ENCODE assay signal across 10 cellular contexts in genomic region chr18:79353238-79353637, GRCh38.
DNase-seq lines count a peak whose midpoint lies in the region; ATAC-seq, FAIRE-seq and TF ChIP-seq lines count a peak whose summit lies in the region.
"Had no signal": no experiment of that assay in that cellular context is flagged by ENCODE, and none has a peak within 500 bp of the region (broad histone marks: within the 10 kb centered on the region; RNA-seq: fewer than 3 reads in every experiment).

No MANE protein-coding gene starts in this region.

- FAIRE-seq in RCC 7860 (lab: Jason Lieb, UNC) = no peak
- FAIRE-seq: A204.1 had no signal

- H3K4me1 ChIP-seq in RWPE2 (ENCODE audit: insufficient read depth, poor library complexity, severe bottlenecking) = no peaks in the 10 kb centered on the region

- ATAC-seq in RWPE2 (ENCODE audit: low read depth) = 0 out of 3 replicates have a peak, but pooled peaks have one; percentile 35

- peak; percentile 35 for DNase-seq in DMS53 (lab: John Stamatoyannopoulos, UW)
- DNase-seq in DMS53 treated with DMSO at 0.1 percent for 48 hours (lab: John Stamatoyannopoulos, UW; ENCODE audit: unreplicated experiment) = no peak
- DNase-seq in RWPE2 (ENCODE audit: low spot score) = no peak
- DNase-seq in globus pallidus (ENCODE audit: low spot score) = peak; percentile 55
- DNase-seq in retina = peak; percentile 26
- no peak for DNase-seq in RCC 7860 (ENCODE audit: low spot score)
- DNase-seq in SIG-M5 treated with dmso at 0.1 percent for 504 hours (lab: John Stamatoyannopoulos, UW; ENCODE audit: unreplicated experiment) = no peak
- no peak for DNase-seq in SKM-1 treated with dmso at 0.1 percent for 144 hours (lab: John Stamatoyannopoulos, UW; ENCODE audit: unreplicated experiment)
- DNase-seq: NCI-H2171 treated with DMSO at 0.1 percent for 48 hours had no signal

- TF ChIP-seq CTCF in RWPE2 (IDR thresholded peaks at IDR 0.05; ENCODE audit: poor library complexity, severe bottlenecking) = no peak

- H3K27me3 ChIP-seq in RWPE2 (ENCODE audit: insufficient read depth, poor library complexity, severe bottlenecking) = no peaks in the 10 kb centered on the region

- H3K9me3 ChIP-seq in RWPE2 (ENCODE audit: severe bottlenecking) = no peaks in the 10 kb centered on the region

- no peak overlapping the region for H3K4me3 ChIP-seq in RWPE2 (ENCODE audit: severe bottlenecking)

- no peaks in the 10 kb centered on the region for H3K36me3 ChIP-seq in RWPE2 (ENCODE audit: low read depth)

- no peak overlapping the region for H3K27ac ChIP-seq in RWPE2 (ENCODE audit: poor library complexity, severe bottlenecking)

Comparison
In these comparisons a context has a peak if more than half of its experiments do, and no peak if none do; other contexts are left out.
1. DNase-seq: peak in DMS53 (single experiment), globus pallidus (single experiment) and retina (single experiment); none in DMS53 treated with DMSO at 0.1 percent for 48 hours (single experiment), RWPE2 (single experiment), RCC 7860 (single experiment), SIG-M5 treated with dmso at 0.1 percent for 504 hours (single experiment) and SKM-1 treated with dmso at 0.1 percent for 144 hours (single experiment).